Comparison of ENCODE assay signal across 20 cellular contexts in the genomic region with DNA sequence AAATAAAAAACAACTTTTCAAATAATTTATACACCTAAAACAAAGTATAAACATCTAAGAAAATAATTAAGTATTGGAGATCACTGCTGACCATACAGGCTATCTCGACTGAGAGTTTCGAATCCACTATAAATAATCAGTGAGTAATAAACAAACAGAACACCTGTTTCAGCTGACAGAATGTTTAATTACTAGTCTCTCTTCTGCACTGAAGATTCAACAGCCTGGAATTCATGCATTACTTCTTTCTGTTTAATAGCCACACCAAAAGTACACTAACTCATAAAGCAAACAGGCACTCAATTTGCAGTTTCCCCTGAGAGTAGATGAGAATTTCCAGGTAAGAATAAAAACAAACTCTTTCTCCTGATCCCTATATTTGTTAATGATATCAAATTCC.
DNase-seq lines count a peak whose midpoint lies in the region; ATAC-seq and TF ChIP-seq lines count a peak whose summit lies in the region.
"Had no signal": no experiment of that assay in that cellular context is flagged by ENCODE, and none has a peak within 500 bp of the region (broad histone marks: within the 10 kb centered on the region; RNA-seq: fewer than 3 reads in every experiment).

No MANE protein-coding gene starts in this region.

- no peak overlapping the region for H3K9ac ChIP-seq in endodermal cell (ENCODE audit: extremely low read depth, low read length, poor library complexity, severe bottlenecking)
- H3K9ac ChIP-seq: neural progenitor cell had no signal

- TF ChIP-seq CTCF in endodermal cell (conservative IDR thresholded peaks at IDR 0.05) = no peak
- no peak for TF ChIP-seq CTCF in osteocyte (IDR thresholded peaks at IDR 0.05)

- peaks cover 6% of the 10 kb centered on the region for H3K4me1 Mint-ChIP-seq in endodermal cell
- H3K4me1 Mint-ChIP-seq in osteocyte (ENCODE audit: unreplicated experiment) = peaks cover 76% of the 10 kb centered on the region
- H3K4me1 Mint-ChIP-seq: neural progenitor cell had no signal

- H3K4me1 ChIP-seq in ACC112 (ENCODE audit: control insufficient read depth, insufficient read depth, low read length, unreplicated experiment) = peaks cover 88% of the 10 kb centered on the region
- H3K4me1 ChIP-seq in endodermal cell (ENCODE audit: control insufficient read depth, insufficient read depth, low read length) = no peaks in the 10 kb centered on the region
- H3K4me1 ChIP-seq: neural progenitor cell had no signal

- H3K4me3 ChIP-seq in ACC112 (ENCODE audit: low read depth, low read length) = no peak overlapping the region
- H3K4me3 ChIP-seq in endodermal cell (ENCODE audit: low read length) = no peak overlapping the region
- H3K4me3 ChIP-seq: dorsolateral prefrontal cortex, esophagus squamous epithelium, neural progenitor cell, Peyer's patch, SK-N-MC had no signal

- H3K4me3 Mint-ChIP-seq in endodermal cell (no peak overlapping the region), osteocyte (ENCODE audit: unreplicated experiment) (no peak overlapping the region)
- H3K4me3 Mint-ChIP-seq: neural progenitor cell had no signal

- H3K36me3 Mint-ChIP-seq in endodermal cell (ENCODE audit: low read depth) (peaks cover 27% of the 10 kb centered on the region), osteocyte (ENCODE audit: unreplicated experiment) (peaks cover 26% of the 10 kb centered on the region)

- DNase-seq in DMS53 treated with DMSO at 0.1 percent for 48 hours (lab: John Stamatoyannopoulos, UW; ENCODE audit: unreplicated experiment) = peak; percentile 42
- no peak for DNase-seq in endodermal cell
- no peak for DNase-seq in osteocyte (ENCODE audit: extremely low spot score, unreplicated experiment)
- DNase-seq in NCI-H2081 treated with DMSO at 0.1 percent for 48 hours (lab: John Stamatoyannopoulos, UW) = no peak
- no peak for DNase-seq in stimulated activated CD4-positive, alpha-beta T cell treated with anti-CD3 and anti-CD28 coated beads, Interleukin-4, amount 100 ng/mL, for 24 hours
- no peak for DNase-seq in midbrain (lab: John Stamatoyannopoulos, UW)
- DNase-seq: activated CD4-positive, alpha-beta T cell treated with anti-CD3 and anti-CD28 coated beads for 48 hours; dorsolateral prefrontal cortex; esophagus squamous epithelium; IMR-90; mammary epithelial cell; NCI-H1930; NCI-H526 treated with DMSO at 0.1 percent for 48 hours; Peyer's patch; stimulated activated CD4-positive, alpha-beta T cell treated with anti-CD3 and anti-CD28 coated beads, Interleukin-2, amount 100 ng/mL, for 24 hours had no signal

- H3K27ac ChIP-seq in ACC112 (ENCODE audit: low read depth, low read length) = 0 out of 2 replicates have a peak overlapping the region, but pooled peaks have one; percentile 20
- no peak overlapping the region for H3K27ac ChIP-seq in endodermal cell (ENCODE audit: low read depth, low read length)
- H3K27ac ChIP-seq: dorsolateral prefrontal cortex, esophagus squamous epithelium, neural progenitor cell, Peyer's patch, SK-N-MC had no signal

- no peaks in the 10 kb centered on the region for H3K9me3 Mint-ChIP-seq in endodermal cell
- H3K9me3 Mint-ChIP-seq in osteocyte (ENCODE audit: unreplicated experiment) = no peaks in the 10 kb centered on the region

- H2AFZ ChIP-seq in ACC112 (ENCODE audit: low read length, unreplicated experiment) = no peak overlapping the region
- H2AFZ ChIP-seq: neural progenitor cell had no signal

- peak overlapping the region; percentile 9 for H3K27ac Mint-ChIP-seq in endodermal cell
- H3K27ac Mint-ChIP-seq in osteocyte (ENCODE audit: unreplicated experiment) = peak overlapping the region; percentile 58
- H3K27ac Mint-ChIP-seq: neural progenitor cell had no signal

- WGBS in endodermal cell (ENCODE audit: insufficient coverage in 1 of 2, insufficient read length in 1 of 2), 2 experiments = 89 to 90% methylated on average over 2 of the region's 2 CpGs

- no peaks in the 10 kb centered on the region for H3K27me3 Mint-ChIP-seq in endodermal cell (ENCODE audit: insufficient read depth)
- H3K27me3 Mint-ChIP-seq in osteocyte (ENCODE audit: unreplicated experiment) = no peaks in the 10 kb centered on the region

- peaks cover 16% of the 10 kb centered on the region for H3K36me3 ChIP-seq in ACC112 (ENCODE audit: insufficient read depth, low read length)
- peaks cover 44% of the 10 kb centered on the region for H3K36me3 ChIP-seq in endodermal cell (ENCODE audit: control insufficient read depth, insufficient read depth, low read length)
- H3K36me3 ChIP-seq: neural progenitor cell, Peyer's patch had no signal

- H3K79me2 ChIP-seq in ACC112 (ENCODE audit: control insufficient read depth, insufficient read depth, low read length, unreplicated experiment) = peaks cover 84% of the 10 kb centered on the region

- peaks cover 6% of the 10 kb centered on the region for H3K9me3 ChIP-seq in endodermal cell (ENCODE audit: control insufficient read depth, low read length)
- H3K9me3 ChIP-seq: esophagus squamous epithelium, Peyer's patch had no signal

- H3K27me3 ChIP-seq in ACC112 (ENCODE audit: insufficient read depth, low read length) (no peaks in the 10 kb centered on the region), endodermal cell (ENCODE audit: control insufficient read depth, insufficient read depth, low read length, poor library complexity, severe bottlenecking) (no peaks in the 10 kb centered on the region)
- H3K27me3 ChIP-seq: dorsolateral prefrontal cortex, esophagus squamous epithelium, neural progenitor cell, Peyer's patch had no signal

- no peak for ATAC-seq in HG03457 (IDR thresholded peaks at IDR 0.05; ENCODE audit: unreplicated experiment)
- ATAC-seq: activated naive CD4-positive, alpha-beta T cell treated with anti-CD3 and anti-CD28 coated beads, Interleukin-2, amount 50 U/mL, for 72 hours had no signal
